Comparison of ENCODE assay signal across 1 cellular context in the genomic region with DNA sequence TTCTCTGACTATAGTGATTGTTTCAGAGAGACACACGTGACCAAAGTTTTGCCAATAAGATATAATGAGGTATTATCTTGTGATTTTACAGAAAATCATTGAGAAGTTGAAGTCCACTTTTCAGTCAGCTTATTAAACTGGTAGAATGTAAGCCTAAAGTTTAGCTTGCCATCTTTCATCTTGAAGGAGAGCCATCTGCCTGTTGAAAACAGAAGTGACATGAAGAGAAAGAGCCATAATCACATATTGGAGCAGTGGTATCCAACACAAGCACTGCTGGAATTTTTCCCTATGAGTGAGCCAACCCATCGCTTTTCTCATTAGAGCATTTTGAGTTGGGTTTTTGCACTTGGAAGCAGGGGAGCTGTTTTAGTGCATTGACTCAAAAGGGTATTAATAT.
TF ChIP-seq lines count a peak whose summit lies in the region.

No MANE protein-coding gene starts in this region.

TF ChIP-seq in A549, 52 proteins besides CTCF, POLR2A, EP300 and RAD21 (continued from another document):
- TF ChIP-seq HOXA7 (CRISPR knock-in tag; IDR thresholded peaks at IDR 0.05) = no peak
- TF ChIP-seq BHLHE40 (IDR thresholded peaks at IDR 0.05; ENCODE audit: low read depth, low read length) = no peak
- no peak for TF ChIP-seq FOSB (CRISPR knock-in tag; IDR thresholded peaks at IDR 0.05)
- TF ChIP-seq FOXS1 (CRISPR knock-in tag; IDR thresholded peaks at IDR 0.05) = no peak
- TF ChIP-seq HEYL (CRISPR knock-in tag; IDR thresholded peaks at IDR 0.05) = no peak
- TF ChIP-seq, protein P1, sequence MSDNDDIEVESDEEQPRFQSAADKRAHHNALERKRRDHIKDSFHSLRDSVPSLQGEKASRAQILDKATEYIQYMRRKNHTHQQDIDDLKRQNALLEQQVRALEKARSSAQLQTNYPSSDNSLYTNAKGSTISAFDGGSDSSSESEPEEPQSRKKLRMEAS (IDR thresholded peaks at IDR 0.05) = no peak
TF ChIP-seq in A549: peak in this region for 0.
